In genomic region chr3:146163584-146163983, GRCh38 we compare ENCODE assay signal across 1 cellular context.
TF ChIP-seq lines count a peak whose summit lies in the region.

No MANE protein-coding gene starts in this region.

TF ChIP-seq in A549, 52 proteins besides CTCF, POLR2A, EP300 and RAD21 (continued from another document):
- TF ChIP-seq PBX3 (IDR thresholded peaks at IDR 0.05) (no peak), KDM5A (IDR thresholded peaks at IDR 0.05) (no peak), POLR2AphosphoS2 (conservative IDR thresholded peaks at IDR 0.05; ENCODE audit: low read length) (no peak), EHF (CRISPR knock-in tag; IDR thresholded peaks at IDR 0.05) (no peak), ZSCAN20 (CRISPR knock-in tag; IDR thresholded peaks at IDR 0.05) (no peak), TP53 (CRISPR knock-in tag; IDR thresholded peaks at IDR 0.05) (0 out of 2 replicates have a peak, but pooled peaks have one; percentile 29), RARB (CRISPR knock-in tag; IDR thresholded peaks at IDR 0.05) (no peak), HEYL (CRISPR knock-in tag; IDR thresholded peaks at IDR 0.05) (no peak), E2F6 (IDR thresholded peaks at IDR 0.05; ENCODE audit: borderline replicate concordance, low read depth) (no peak), JUNB (IDR thresholded peaks at IDR 0.05) (peak; percentile 96), MAZ (IDR thresholded peaks at IDR 0.05; ENCODE audit: borderline replicate concordance, low read depth, low read length) (no peak), FOSL2 (IDR thresholded peaks at IDR 0.05) (peak; percentile 87), FOSL2 (CRISPR knock-in tag; IDR thresholded peaks at IDR 0.05) (peak; percentile 91), KDM1A (IDR thresholded peaks at IDR 0.05; ENCODE audit: low read depth) (no peak), HOXA7 (CRISPR knock-in tag; IDR thresholded peaks at IDR 0.05) (peak; percentile 49; the same call in 1 of the 2 replicates), ESRRA (IDR thresholded peaks at IDR 0.05; ENCODE audit: borderline replicate concordance, low read length) (no peak), MYC (IDR thresholded peaks at IDR 0.05; ENCODE audit: borderline replicate concordance, low read length) (no peak), SMC3 (IDR thresholded peaks at IDR 0.05) (peak; percentile 27; the same call in 2 of the 3 replicates), ELK1 (IDR thresholded peaks at IDR 0.05; ENCODE audit: low read depth, low read length) (no peak), FOSB (CRISPR knock-in tag; IDR thresholded peaks at IDR 0.05) (no peak), CHD4 (IDR thresholded peaks at IDR 0.05; ENCODE audit: borderline replicate concordance) (no peak), HES2 (IDR thresholded peaks at IDR 0.05) (peak; percentile 98)
